In genomic region chr6:151993364-151993763, GRCh38 we compare ENCODE assay signal across 15 cellular contexts.
DNase-seq lines count a peak whose midpoint lies in the region; ATAC-seq and TF ChIP-seq lines count a peak whose summit lies in the region.
"Had no signal": no experiment of that assay in that cellular context is flagged by ENCODE, and none has a peak within 500 bp of the region (broad histone marks: within the 10 kb centered on the region; RNA-seq: fewer than 3 reads in every experiment).

No MANE protein-coding gene starts in this region.

- no peak for ATAC-seq in left lung

- TF ChIP-seq CTCF in ovary (IDR thresholded peaks at IDR 0.05), result no peak
- no peak for TF ChIP-seq CTCF in left lung (IDR thresholded peaks at IDR 0.05)

- intact Hi-C loops in ovary (cut with DNase I), result no loop called here
- intact Hi-C loops in left lung (cut with DNase I), result no loop called here

- peak; percentile 2 for DNase-seq in adipocyte (ENCODE audit: low read depth)
- peak; percentile 39 for DNase-seq in fibroblast of gingiva (ENCODE audit: low read depth)
- peak; percentile 26 to 63 (median 59) for DNase-seq in ovary
- DNase-seq in stromal cell of bone marrow (ENCODE audit: low read depth), result peak; percentile 9
- no peak for DNase-seq in left lung
- no peak for DNase-seq in SKM-1 treated with dmso at 0.1 percent for 144 hours (lab: John Stamatoyannopoulos, UW; ENCODE audit: unreplicated experiment)
- no peak for DNase-seq in erythroblast (lab: John Stamatoyannopoulos, UW)
- no peak for DNase-seq in EL
- DNase-seq: ACHN; CD4-positive, CD25-positive, alpha-beta regulatory T cell; DMS79 treated with DMSO at 0.1 percent for 48 hours; GDM1; GOT3; H9 had no signal

- no peaks in the 10 kb centered on the region for H3K4me1 ChIP-seq in adipocyte (ENCODE audit: control insufficient read depth, insufficient read depth, low read length)
- peaks cover 6% of the 10 kb centered on the region for H3K4me1 ChIP-seq in ovary (ENCODE audit: insufficient read depth)
- H3K4me1 ChIP-seq in left lung, result no peaks in the 10 kb centered on the region

- WGBS in ovary, 3 donors, result 17 to 31% (median 30%) methylated on average over 3 of the region's 3 CpGs

- H3K9ac ChIP-seq in adipocyte (ENCODE audit: low read length), result no peak overlapping the region
- H3K9ac ChIP-seq: BLaER1 treated with 17β-estradiol and CSF1 and Interleukin-3, amounts not matched to agents 10 nM and 100 nM had no signal

- H3K4me3 ChIP-seq in adipocyte (ENCODE audit: low read length), result no peak overlapping the region
- no peak overlapping the region for H3K4me3 ChIP-seq in ovary
- no peak overlapping the region for H3K4me3 ChIP-seq in left lung
- H3K4me3 ChIP-seq: BLaER1 treated with 17β-estradiol and CSF1 and Interleukin-3, amounts not matched to agents 10 nM and 100 nM had no signal

- H3K27me3 ChIP-seq in adipocyte (replicated peaks; ENCODE audit: control insufficient read depth, insufficient read depth, low read length) (no peaks in the 10 kb centered on the region), ovary (no peaks in the 10 kb centered on the region), left lung (no peaks in the 10 kb centered on the region)
- H3K27me3 ChIP-seq: BLaER1 treated with 17β-estradiol and CSF1 and Interleukin-3, amounts not matched to agents 10 nM and 100 nM had no signal

- no peak for TF ChIP-seq EP300 in ovary (IDR thresholded peaks at IDR 0.05)

- H3K9me3 ChIP-seq in adipocyte (ENCODE audit: control insufficient read depth, low read length) (peaks cover 2% of the 10 kb centered on the region), ovary (no peaks in the 10 kb centered on the region), left lung (no peaks in the 10 kb centered on the region)
- H3K9me3 ChIP-seq: BLaER1 treated with 17β-estradiol and CSF1 and Interleukin-3, amounts not matched to agents 10 nM and 100 nM had no signal

- no peaks in the 10 kb centered on the region for H3K36me3 ChIP-seq in adipocyte (ENCODE audit: control insufficient read depth, insufficient read depth, low read length, severe bottlenecking)
- H3K36me3 ChIP-seq in ovary, result no peaks in the 10 kb centered on the region
- no peaks in the 10 kb centered on the region for H3K36me3 ChIP-seq in left lung
- H3K36me3 ChIP-seq: BLaER1 treated with 17β-estradiol and CSF1 and Interleukin-3, amounts not matched to agents 10 nM and 100 nM had no signal

- H3K27ac ChIP-seq in ovary (no peak overlapping the region), left lung (no peak overlapping the region)
- H3K27ac ChIP-seq: BLaER1 treated with 17β-estradiol and CSF1 and Interleukin-3, amounts not matched to agents 10 nM and 100 nM had no signal

- TF ChIP-seq POLR2A in ovary (IDR thresholded peaks at IDR 0.05) (no peak), erythroblast (IDR thresholded peaks at IDR 0.05; ENCODE audit: low read length) (no peak)

Comparison
In these comparisons a context has a peak if more than half of its experiments do, and no peak if none do; other contexts are left out.
1. DNase-seq: peak in adipocyte (single experiment), fibroblast of gingiva (single experiment), ovary (5 of 5) and stromal cell of bone marrow (single experiment); none in left lung (0 of 2), SKM-1 treated with dmso at 0.1 percent for 144 hours (single experiment), erythroblast (0 of 2) and EL (single experiment).